In genomic region chr1:32462977-32463376, GRCh38 we compare ENCODE assay signal across 12 cellular contexts. TPM values are rescaled to one million over a fixed set of nuclear protein-coding genes. Genes with fewer than 3 reads are reported as not detected.
"Had no signal": no experiment of that assay in that cellular context is flagged by ENCODE, and none has a peak within 500 bp of the region (broad histone marks: within the 10 kb centered on the region; RNA-seq: fewer than 3 reads in every experiment).

No MANE protein-coding gene starts in this region.

RNA-seq across cellular contexts. Expression of gene ZBTB8B, which starts 1.9 kb away (rescaled TPM):
- total RNA-seq: activated CD4-positive, alpha-beta memory T cell treated with anti-CD3 and anti-CD28 coated beads for 36 hours; activated CD4-positive, alpha-beta memory T cell treated with anti-CD3 and anti-CD28 coated beads, Interleukin-2, amount 10 ng/mL, durations not matched to agents 7 days and 5 days; activated CD4-positive, alpha-beta T cell treated with anti-CD3 and anti-CD28 coated beads for 36 hours; activated CD4-positive, alpha-beta T cell treated with anti-CD3 and anti-CD28 coated beads, Interleukin-2, amount 10 ng/mL, durations not matched to agents 24 days and 14 days; activated CD4-positive, alpha-beta T cell treated with anti-CD3 and anti-CD28 coated beads, Interleukin-2, amount 10 ng/mL, durations not matched to agents 7 days and 5 days; activated CD8-positive, alpha-beta memory T cell treated with anti-CD3 and anti-CD28 coated beads for 36 hours; activated CD8-positive, alpha-beta memory T cell treated with anti-CD3 and anti-CD28 coated beads, Interleukin-2, amount 10 ng/mL, durations not matched to agents 7 days and 5 days; activated CD8-positive, alpha-beta T cell treated with anti-CD3 and anti-CD28 coated beads for 36 hours; activated CD8-positive, alpha-beta T cell treated with anti-CD3 and anti-CD28 coated beads, Interleukin-2, amount 10 ng/mL, durations not matched to agents 7 days and 5 days; T-helper 1 cell treated with Interleukin-12 subunit alpha and Interleukin-12 subunit beta and Interleukin-4 antibody, amounts not matched to agents 30 ng/mL and 1 ng/mL, for 36 hours; T-helper 17 cell; T-helper 2 cell treated with Interferon-gamma antibody and Interleukin-4, amounts not matched to agents 100 ng/mL and 5 ng/mL, for 36 hours had no signal
